In the genomic region with DNA sequence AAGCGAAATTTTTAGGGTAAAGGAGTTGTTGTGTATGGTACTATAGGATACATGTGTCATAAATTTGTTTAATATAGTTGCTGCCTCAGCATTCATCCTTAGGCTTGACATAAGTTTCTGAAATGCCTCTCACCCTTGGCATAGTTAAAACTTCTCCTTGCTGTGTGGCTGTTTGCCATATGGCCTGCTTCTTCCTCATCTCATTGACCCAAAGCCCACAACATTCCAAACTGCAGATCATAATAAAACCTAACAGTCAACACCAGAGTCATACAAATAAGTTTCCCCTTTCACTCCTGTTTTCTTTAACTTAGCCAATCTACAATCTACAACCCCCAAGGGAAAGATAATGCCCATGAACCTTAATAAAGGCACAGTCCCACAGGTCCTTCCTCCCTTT, we compare ENCODE assay signal across 14 cellular contexts.
DNase-seq lines count a peak whose midpoint lies in the region; ATAC-seq, FAIRE-seq and TF ChIP-seq lines count a peak whose summit lies in the region.
"Had no signal": no experiment of that assay in that cellular context is flagged by ENCODE, and none has a peak within 500 bp of the region (broad histone marks: within the 10 kb centered on the region; RNA-seq: fewer than 3 reads in every experiment).

No MANE protein-coding gene starts in this region.

- POLR2A ChIA-PET in HepG2 (lab: Yijun Ruan, JAX): no interaction called here

- peaks cover 6% of the 10 kb centered on the region for H3K4me1 Mint-ChIP-seq in brain

- CTCF ChIA-PET in HepG2 (lab: Yijun Ruan, JAX; ENCODE audit: low intra/inter-chr PET ratio, low total read pairs): no interaction called here

- DNase-seq in right lobe of liver: no peak
- no peak for DNase-seq in HepG2 (ENCODE audit: low spot score)
- DNase-seq in left colon: no peak
- DNase-seq in upper lobe of right lung: no peak
- DNase-seq in AML-193 (lab: John Stamatoyannopoulos, UW): no peak
- no peak for DNase-seq in stimulated activated CD4-positive, alpha-beta T cell treated with anti-CD3 and anti-CD28 coated beads, Interleukin-15, amount 100 ng/mL, for 24 hours
- DNase-seq: activated CD8-positive, alpha-beta memory T cell treated with anti-CD3 and anti-CD28 coated beads for 24 hours; activated gamma-delta T cell treated with Interleukin-2 at 50 U/mL for 16 hours; DMS153; NCI-H2171 had no signal

- TF ChIP-seq POLR2A in right lobe of liver (IDR thresholded peaks at IDR 0.05) (no peak), HepG2 (IDR thresholded peaks at IDR 0.05; ENCODE audit: insufficient read depth in 1 of 2, low read depth in 2 of 2, low read length in 2 of 2) (no peak)

- H4K20me1 ChIP-seq in HepG2 (ENCODE audit: insufficient read depth, low read length): no peaks in the 10 kb centered on the region

- H3K4me3 ChIP-seq in right lobe of liver (no peak overlapping the region), HepG2 (replicated peaks in 1 of 3; ENCODE audit: insufficient read depth in 1 of 3, low read depth in 2 of 3, low read length in 3 of 3) (no peak overlapping the region), upper lobe of right lung (no peak overlapping the region)
- H3K4me3 ChIP-seq: cardiac muscle cell had no signal

- no peak for TF ChIP-seq EP300 in HepG2 (IDR thresholded peaks at IDR 0.05; ENCODE audit: low read depth in 2 of 2, low read length in 2 of 2)
- no peak for TF ChIP-seq EP300 in HepG2 (CRISPR knock-in tag; IDR thresholded peaks at IDR 0.05; ENCODE audit: borderline replicate concordance)

- H3K36me3 Mint-ChIP-seq in brain: peaks cover 85% of the 10 kb centered on the region

- no peak overlapping the region for H3K9ac ChIP-seq in HepG2 (ENCODE audit: insufficient read depth, low read depth, low read length)

- intact Hi-C loops in right lobe of liver (cut with DNase I): no loop called here
- intact Hi-C loops in HepG2 (cut with micrococcal nuclease; ENCODE audit: unreplicated experiment): no loop called here
- intact Hi-C loops in left colon (cut with DNase I, micrococcal nuclease): no loop called here
- intact Hi-C loops in upper lobe of right lung (cut with DNase I): no loop called here

- peak overlapping the region in 3 of 5 experiments; percentile 4 to 13 (median 9) for H3K27ac Mint-ChIP-seq in brain

- peak in 3 of 4 donors; percentile 44 to 61 (median 61) for ATAC-seq in right lobe of liver
- no peak for ATAC-seq in HepG2
- ATAC-seq in left colon: peak; percentile 52
- ATAC-seq in upper lobe of right lung: peak; percentile 77
- ATAC-seq in HG03045 (IDR thresholded peaks at IDR 0.05; ENCODE audit: unreplicated experiment): no peak

- H3K27me3 ChIP-seq in right lobe of liver (no peaks in the 10 kb centered on the region), HepG2 (ENCODE audit: control insufficient read depth in 1 of 2, insufficient read depth in 2 of 2, low read length in 2 of 2) (no peaks in the 10 kb centered on the region), upper lobe of right lung (no peaks in the 10 kb centered on the region)
- H3K27me3 ChIP-seq: cardiac muscle cell had no signal

- H3K9me3 ChIP-seq in right lobe of liver: no peaks in the 10 kb centered on the region
- peaks cover 10% of the 10 kb centered on the region for H3K9me3 ChIP-seq in HepG2 (ENCODE audit: low read length)
- no peaks in the 10 kb centered on the region for H3K9me3 ChIP-seq in upper lobe of right lung

- no peak for TF ChIP-seq RAD21 in HepG2 (CRISPR knock-in tag; IDR thresholded peaks at IDR 0.05)

- WGBS in right lobe of liver (ENCODE audit: insufficient coverage, low coverage, low lambda C conversion rate, missing lambda C conversion rate): 100% methylated on average over 1 of the region's 1 CpG
- 100% methylated on average over 1 of the region's 1 CpG for WGBS in HepG2 (ENCODE audit: low lambda C conversion rate)

- no peaks in the 10 kb centered on the region for H3K79me2 ChIP-seq in HepG2 (ENCODE audit: insufficient read depth, low read length)

- no peaks in the 10 kb centered on the region for H3K4me1 ChIP-seq in right lobe of liver
- no peaks in the 10 kb centered on the region for H3K4me1 ChIP-seq in HepG2 (ENCODE audit: insufficient read depth, low read length)
- no peaks in the 10 kb centered on the region for H3K4me1 ChIP-seq in upper lobe of right lung

- in situ Hi-C loops in HepG2 (cut with HindIII; ENCODE audit: extremely low pct_ligation_motif_present, low pct_unique_long_range_greater_than_20kb): no loop called here

- no peak for FAIRE-seq in HepG2 (lab: Jason Lieb, UNC)
- FAIRE-seq: A204.1 had no signal

- no peak overlapping the region for H3K27ac ChIP-seq in right lobe of liver
- no peak overlapping the region for H3K27ac ChIP-seq in HepG2 (ENCODE audit: extremely low read length, insufficient read depth, low read length)
- H3K27ac ChIP-seq in upper lobe of right lung: no peak overlapping the region
- H3K27ac ChIP-seq: cardiac muscle cell had no signal

- H3K9me3 Mint-ChIP-seq in brain: peaks cover 13 to 40% (median 23%) of the 10 kb centered on the region in 5 experiments

- H3K4me2 ChIP-seq in HepG2 (ENCODE audit: low read depth, low read length): no peak overlapping the region

- no peaks in the 10 kb centered on the region for H3K27me3 Mint-ChIP-seq in brain

- H3K36me3 ChIP-seq in right lobe of liver: no peaks in the 10 kb centered on the region
- H3K36me3 ChIP-seq in HepG2 (replicated peaks in 1 of 2; ENCODE audit: control insufficient read depth in 1 of 2, insufficient read depth in 2 of 2, low read length in 2 of 2): no peaks in the 10 kb centered on the region
- H3K36me3 ChIP-seq in upper lobe of right lung: no peaks in the 10 kb centered on the region
- H3K36me3 ChIP-seq: cardiac muscle cell had no signal

- H2AFZ ChIP-seq in HepG2 (ENCODE audit: low read length): no peak overlapping the region

- no peak overlapping the region for H3K4me3 Mint-ChIP-seq in brain

- no TSS peak for BruUV-seq in HepG2 (replicated peaks; lab: Mats Ljungman, UMichigan)

- no peak for TF ChIP-seq CTCF in right lobe of liver (IDR thresholded peaks at IDR 0.05)
- TF ChIP-seq CTCF in HepG2 (CRISPR knock-in tag; IDR thresholded peaks at IDR 0.05): no peak
- TF ChIP-seq CTCF in brain (conservative IDR thresholded peaks at IDR 0.05): no peak
- no peak for TF ChIP-seq CTCF in upper lobe of right lung (IDR thresholded peaks at IDR 0.05)

TF ChIP-seq in HepG2, 621 proteins besides CTCF, POLR2A, EP300 and RAD21:
- peak in 1 of 2 experiments; percentile 44; a peak in 2 of 4 replicates for TF ChIP-seq MAFK (conservative IDR thresholded peaks at IDR 0.05 in 1 of 2, IDR thresholded peaks at IDR 0.05 in 1 of 2; ENCODE audit: low read length in 2 of 2)
- no peak for TF ChIP-seq SNAPC5 (CRISPR knock-in tag; IDR thresholded peaks at IDR 0.05; ENCODE audit: borderline replicate concordance)
TF ChIP-seq in HepG2: peak in this region for 1.

Comparison
In these comparisons a context has a peak if more than half of its experiments do, and no peak if none do; other contexts are left out.
1. ATAC-seq: peak in right lobe of liver (3 of 4), left colon (single experiment) and upper lobe of right lung (single experiment); none in HepG2 (single experiment) and HG03045 (single experiment).